Comparison of ENCODE assay signal across 1 cellular context in genomic region chr12:117089463-117089862, GRCh38.
TF ChIP-seq lines count a peak whose summit lies in the region.

No MANE protein-coding gene starts in this region.

TF ChIP-seq in K562, 482 proteins besides CTCF, POLR2A, EP300 and RAD21 (continued from another document):
- TF ChIP-seq ZBTB11 (CRISPR knock-in tag; IDR thresholded peaks at IDR 0.05) (no peak), NFYB (IDR thresholded peaks at IDR 0.05; ENCODE audit: extremely low read depth, insufficient read length) (no peak), CTCFL (IDR thresholded peaks at IDR 0.05; ENCODE audit: borderline replicate concordance, insufficient read depth, low read depth, low read length, poor library complexity, severe bottlenecking) (no peak), ZNF282 (CRISPR knock-in tag; IDR thresholded peaks at IDR 0.05) (no peak), KDM1A (IDR thresholded peaks at IDR 0.05) (no peak), DDX20 (tag; IDR thresholded peaks at IDR 0.05; ENCODE audit: low read depth) (no peak), DIDO1 (tag; IDR thresholded peaks at IDR 0.05; ENCODE audit: low read depth) (no peak), FOXP4 (CRISPR knock-in tag; IDR thresholded peaks at IDR 0.05; ENCODE audit: borderline replicate concordance) (no peak), CREB1 (IDR thresholded peaks at IDR 0.05) (no peak), CREB1 (CRISPR knock-in tag; IDR thresholded peaks at IDR 0.05) (no peak), NKRF (IDR thresholded peaks at IDR 0.05; ENCODE audit: borderline replicate concordance) (no peak), NBN (IDR thresholded peaks at IDR 0.05; ENCODE audit: low read depth) (no peak), CBX3 (IDR thresholded peaks at IDR 0.05; ENCODE audit: borderline replicate concordance in 1 of 2, low read length in 2 of 2) (peak in 1 of 2 experiments; percentile 76; a peak in 2 of 3 replicates), GATA2 (CRISPR knock-in tag; IDR thresholded peaks at IDR 0.05) (no peak), E2F5 (CRISPR knock-in tag; IDR thresholded peaks at IDR 0.05) (no peak), HDAC2 (IDR thresholded peaks at IDR 0.05) (0 out of 2 replicates have a peak, but pooled peaks have one; percentile 18), TRIM28 (IDR thresholded peaks at IDR 0.05) (0 out of 2 replicates have a peak, but pooled peaks have one; percentile 75), MEIS2 (IDR thresholded peaks at IDR 0.05; ENCODE audit: partially characterized antibody) (no peak), RBM25 (IDR thresholded peaks at IDR 0.05; ENCODE audit: low read depth, low read length, severe bottlenecking) (peak; percentile 71), BCOR (IDR thresholded peaks at IDR 0.05) (peak; percentile 71; the same call in 1 of the 2 replicates), SNRNP70 (optimal IDR thresholded peaks at IDR 0.05; ENCODE audit: low read depth, low read length) (no peak), POLR2H (tag; IDR thresholded peaks at IDR 0.05; ENCODE audit: low read depth) (no peak), RFX1 (IDR thresholded peaks at IDR 0.05) (no peak), ZNF24 (IDR thresholded peaks at IDR 0.05) (no peak), TRIM24 (IDR thresholded peaks at IDR 0.05) (peak in 1 of 2 experiments; percentile 27; a peak in 1 of 4 replicates), THRAP3 (IDR thresholded peaks at IDR 0.05; ENCODE audit: borderline replicate concordance) (no peak), SPI1 (IDR thresholded peaks at IDR 0.05; ENCODE audit: borderline replicate concordance, low read depth, low read length) (no peak), PRPF4 (IDR thresholded peaks at IDR 0.05; ENCODE audit: insufficient read depth, low read depth, low read length, poor library complexity, severe bottlenecking) (no peak), ADNP (tag; IDR thresholded peaks at IDR 0.05) (peak; percentile 70; the same call in 1 of the 2 replicates), RUNX1 (IDR thresholded peaks at IDR 0.05; ENCODE audit: low read depth) (no peak), PML (IDR thresholded peaks at IDR 0.05; ENCODE audit: low read length) (no peak), SRSF1 (IDR thresholded peaks at IDR 0.05; ENCODE audit: low read depth, low read length) (no peak), HDAC3 (IDR thresholded peaks at IDR 0.05; ENCODE audit: borderline replicate concordance, partially characterized antibody) (no peak), JUNB (CRISPR knock-in tag; conservative IDR thresholded peaks at IDR 0.05) (no peak), U2AF2 (optimal IDR thresholded peaks at IDR 0.05; ENCODE audit: low read depth, low read length) (no peak), MCM5 (IDR thresholded peaks at IDR 0.05; ENCODE audit: low read depth) (no peak), HNRNPL (IDR thresholded peaks at IDR 0.05; ENCODE audit: low read depth, low read length) (no peak), SMAD1 (IDR thresholded peaks at IDR 0.05; ENCODE audit: low read depth, low read length, partially characterized antibody) (no peak), SRSF9 (IDR thresholded peaks at IDR 0.05; ENCODE audit: borderline replicate concordance, low read depth, low read length) (no peak), NR3C1 (CRISPR knock-in tag; IDR thresholded peaks at IDR 0.05) (no peak), TAL1 (IDR thresholded peaks at IDR 0.05) (no peak), COPS2 (conservative IDR thresholded peaks at IDR 0.05) (no peak), ZNF280A (IDR thresholded peaks at IDR 0.05; ENCODE audit: low read depth, partially characterized antibody) (peak; percentile 62), SAFB (IDR thresholded peaks at IDR 0.05; ENCODE audit: borderline replicate concordance, low read depth, low read length) (no peak), ZNF75A (CRISPR knock-in tag; IDR thresholded peaks at IDR 0.05) (no peak), POLR2AphosphoS2 (IDR thresholded peaks at IDR 0.05; ENCODE audit: low read length) (no peak), ZNF518B (CRISPR knock-in tag; IDR thresholded peaks at IDR 0.05) (no peak), RBM17 (IDR thresholded peaks at IDR 0.05; ENCODE audit: borderline replicate concordance, low read depth, low read length) (no peak), SMARCA5 (IDR thresholded peaks at IDR 0.05) (peak; percentile 83), ZKSCAN3 (CRISPR knock-in tag; IDR thresholded peaks at IDR 0.05) (no peak), HMG20B (CRISPR knock-in tag; IDR thresholded peaks at IDR 0.05) (no peak), REST (CRISPR knock-in tag; IDR thresholded peaks at IDR 0.05; ENCODE audit: low read depth) (no peak)
